19 cellular contexts compared by ENCODE assay signal in the genomic region with DNA sequence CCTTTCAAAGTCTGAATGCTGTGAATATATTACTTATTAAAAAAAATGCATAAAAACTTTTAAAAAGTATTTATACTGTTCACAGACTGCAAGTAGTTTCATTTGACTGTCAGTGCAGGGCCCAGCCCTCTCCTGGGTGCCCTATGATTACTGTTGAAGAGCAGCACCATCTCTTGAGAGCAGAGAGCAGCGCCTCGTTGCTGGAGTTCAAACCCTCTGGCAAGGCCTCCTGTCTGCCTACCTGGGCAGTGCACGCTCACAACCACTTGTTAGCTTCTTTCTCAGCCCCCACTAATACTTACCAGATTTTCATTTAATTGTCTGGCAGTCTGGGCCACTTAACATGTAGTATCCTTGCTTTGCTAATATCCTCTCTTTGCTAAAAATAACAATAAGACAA.
DNase-seq lines count a peak whose midpoint lies in the region; ATAC-seq, FAIRE-seq and TF ChIP-seq lines count a peak whose summit lies in the region.
"Had no signal": no experiment of that assay in that cellular context is flagged by ENCODE, and none has a peak within 500 bp of the region (broad histone marks: within the 10 kb centered on the region; RNA-seq: fewer than 3 reads in every experiment).

No MANE protein-coding gene starts in this region.

- H4K8ac ChIP-seq in H1 (ENCODE audit: extremely low read depth, insufficient read depth, low read length) = no peak overlapping the region

- H3K36me3 Mint-ChIP-seq in stimulated activated naive B cell treated with anti-CD40 and anti-IgM and Interleukin-4, amounts not matched to agents 10 μg/mL and 1 μg/mL and 100 μg/mL, for 72 hours = peaks cover 55 to 71% of the 10 kb centered on the region in 2 donors
- H3K36me3 Mint-ChIP-seq in HFFc6 (ENCODE audit: low read depth) = peaks cover 29% of the 10 kb centered on the region

- H4K20me1 ChIP-seq in OCI-LY1 (ENCODE audit: insufficient read depth, low read length) (no peaks in the 10 kb centered on the region), H1 (replicated peaks in 1 of 2; ENCODE audit: control insufficient read depth in 1 of 2, insufficient read depth in 2 of 2, low read length in 2 of 2) (no peaks in the 10 kb centered on the region)
- H4K20me1 ChIP-seq: BLaER1 had no signal

- H3K27ac ChIP-seq in OCI-LY1 (ENCODE audit: low read depth, low read length, poor library complexity, severe bottlenecking) (no peak overlapping the region), H1 (ENCODE audit: low read depth, low read length) (no peak overlapping the region)
- H3K27ac ChIP-seq: BLaER1, Peyer's patch had no signal

- H3K4ac ChIP-seq in H1 (replicated peaks; ENCODE audit: insufficient read length, low read depth, low read length) = no peak overlapping the region

- H4K91ac ChIP-seq in H1 (replicated peaks; ENCODE audit: insufficient read length, low read length) = no peak overlapping the region

- H3K36me3 ChIP-seq in OCI-LY1 (ENCODE audit: insufficient read depth, low read length) (peaks cover 55% of the 10 kb centered on the region), H1 (ENCODE audit: control insufficient read depth in 2 of 4, insufficient read depth in 4 of 4, low read length in 3 of 4) (peaks cover 0 to 3% (median 0%) of the 10 kb centered on the region in 4 experiments; a peak in 2 of 8 replicates)

- H3K4me1 Mint-ChIP-seq in stimulated activated naive B cell treated with anti-CD40 and anti-IgM and Interleukin-4, amounts not matched to agents 10 μg/mL and 1 μg/mL and 100 μg/mL, for 72 hours = peaks cover 0 to 5% of the 10 kb centered on the region in 2 donors
- H3K4me1 Mint-ChIP-seq in HFFc6 (ENCODE audit: low read depth) = no peaks in the 10 kb centered on the region
- H3K4me1 Mint-ChIP-seq: CD4-positive, alpha-beta memory T cell had no signal

- TF ChIP-seq RAD21 in H1 (IDR thresholded peaks at IDR 0.05 in 1 of 2, conservative IDR thresholded peaks at IDR 0.05 in 1 of 2; ENCODE audit: low read depth in 2 of 2, low read length in 2 of 2) = peak; percentile 50 to 62

- H3K4me3 ChIP-seq in OCI-LY1 (ENCODE audit: low read depth, low read length, poor library complexity, severe bottlenecking) = no peak overlapping the region
- no peak overlapping the region for H3K4me3 ChIP-seq in H1 (ENCODE audit: extremely low read depth in 1 of 4, insufficient read depth in 2 of 4, low read depth in 3 of 4, low read length in 4 of 4)
- H3K4me3 ChIP-seq: BLaER1, Peyer's patch had no signal

- no peak overlapping the region for H3K23ac ChIP-seq in H1 (ENCODE audit: insufficient read length)

- peak overlapping the region; percentile 31 for H3K27ac Mint-ChIP-seq in stimulated activated naive B cell treated with anti-CD40 and anti-IgM and Interleukin-4, amounts not matched to agents 10 μg/mL and 1 μg/mL and 100 μg/mL, for 72 hours
- H3K27ac Mint-ChIP-seq in HFFc6 = no peak overlapping the region
- H3K27ac Mint-ChIP-seq: CD4-positive, alpha-beta memory T cell had no signal

- H3K56ac ChIP-seq in H1 (replicated peaks; ENCODE audit: insufficient read length, low read depth, low read length) = no peak overlapping the region

- H3K14ac ChIP-seq in H1 (ENCODE audit: insufficient read length) = no peak overlapping the region

- no peak for TF ChIP-seq EP300 in H1 (IDR thresholded peaks at IDR 0.05; ENCODE audit: borderline replicate concordance in 1 of 2, low read depth in 2 of 2, low read length in 2 of 2)

- no peak overlapping the region for H2AK5ac ChIP-seq in H1 (ENCODE audit: low read depth, low read length)

- no peak overlapping the region for H2BK15ac ChIP-seq in H1 (ENCODE audit: low read length)

- WGBS in H1 (ENCODE audit: extremely low coverage in 1 of 2, insufficient coverage in 1 of 2, insufficient read length in 1 of 2, insufficient replicate concordance in 2 of 2, low coverage in 1 of 2, low lambda C conversion rate in 2 of 2, missing lambda C conversion rate in 1 of 2), 2 experiments = 85% methylated on average over 3 of the region's 3 CpGs; no CpG with 5 or more reads in 1 of the 2 experiments

- no peaks in the 10 kb centered on the region for H3K79me1 ChIP-seq in H1 (ENCODE audit: low read depth, low read length)

- CTCF ChIA-PET in H1 (lab: Charles Lee; ENCODE audit: partially characterized antibody) = interaction anchor here (0.8 kb wide), 1 partner anchor 11 kb away, joined by 3 read pairs; no protein-coding TSS in a partner anchor

- H3K79me2 ChIP-seq in OCI-LY1 (ENCODE audit: insufficient read depth, low read length) = no peaks in the 10 kb centered on the region
- H3K79me2 ChIP-seq in H1 (ENCODE audit: control insufficient read depth in 1 of 2, insufficient read depth in 2 of 2, low read length in 2 of 2) = no peaks in the 10 kb centered on the region

- TF ChIP-seq CTCF in GM12874 (IDR thresholded peaks at IDR 0.05; ENCODE audit: insufficient read depth, low read depth, low read length) (0 out of 2 replicates have a peak, but pooled peaks have one; percentile 20), OCI-LY1 (IDR thresholded peaks at IDR 0.05; ENCODE audit: low read length) (0 out of 2 replicates have a peak, but pooled peaks have one; percentile 26), H1 (IDR thresholded peaks at IDR 0.05; ENCODE audit: control extremely low read depth in 1 of 3, insufficient read depth in 1 of 3, low read depth in 1 of 3, low read length in 3 of 3) (peak; percentile 56 to 73 (median 59)), HFFc6 (IDR thresholded peaks at IDR 0.05) (no peak)

- H2BK5ac ChIP-seq in H1 (ENCODE audit: low read depth, low read length) = no peak overlapping the region

- no peak for FAIRE-seq in H1 (lab: Jason Lieb, UNC)

- H2AFZ ChIP-seq in OCI-LY1 (ENCODE audit: low read length) (no peak overlapping the region), H1 (ENCODE audit: low read length) (no peak overlapping the region)

- H3K4me3 Mint-ChIP-seq in stimulated activated naive B cell treated with anti-CD40 and anti-IgM and Interleukin-4, amounts not matched to agents 10 μg/mL and 1 μg/mL and 100 μg/mL, for 72 hours = no peak overlapping the region
- no peak overlapping the region for H3K4me3 Mint-ChIP-seq in HFFc6
- H3K4me3 Mint-ChIP-seq: CD4-positive, alpha-beta memory T cell had no signal

- no peak overlapping the region for H4K5ac ChIP-seq in H1 (ENCODE audit: insufficient read length, low read depth, low read length)

- no peak overlapping the region for H3K18ac ChIP-seq in H1 (ENCODE audit: extremely low read depth, low read length)

- no peak for TF ChIP-seq POLR2A in H1 (IDR thresholded peaks at IDR 0.05; ENCODE audit: control extremely low read depth in 1 of 2, low read depth in 2 of 2, low read length in 2 of 2)

- H3K4me1 ChIP-seq in OCI-LY1 (ENCODE audit: insufficient read depth, low read length, severe bottlenecking) (no peaks in the 10 kb centered on the region), H1 (replicated peaks in 1 of 4; ENCODE audit: control insufficient read depth in 3 of 4, insufficient read depth in 4 of 4, low read length in 3 of 4) (peaks cover 2 to 5% (median 4%) of the 10 kb centered on the region in 4 experiments; a peak in 4 of 7 replicates)
- H3K4me1 ChIP-seq: BLaER1, Peyer's patch had no signal

- DNase-seq in H1 (ENCODE audit: low read depth in 1 of 2, low spot score in 2 of 2) (peak in 1 of 2 experiments; percentile 5), HFFc6 (no peak)
- DNase-seq in stimulated activated naive B cell treated with anti-CD40 and anti-IgM and Interleukin-4, amounts not matched to agents 10 μg/mL and 1 μg/mL and 100 μg/mL, for 72 hours = no peak
- DNase-seq in activated CD8-positive, alpha-beta memory T cell treated with anti-CD3 and anti-CD28 coated beads, Interleukin-2, amount 50 U/mL, for 48 hours = no peak
- DNase-seq: CD4-positive, alpha-beta memory T cell; EL; GOT3; Kasumi-1; MM.1S; NCI-H1092; NCI-H1436 treated with DMSO at 0.1 percent for 48 hours; NCI-H2029; NCI-H345; NCI-H524 treated with DMSO at 0.1 percent for 48 hours; Peyer's patch had no signal

- no peaks in the 10 kb centered on the region for H3K9me3 Mint-ChIP-seq in stimulated activated naive B cell treated with anti-CD40 and anti-IgM and Interleukin-4, amounts not matched to agents 10 μg/mL and 1 μg/mL and 100 μg/mL, for 72 hours
- H3K9me3 Mint-ChIP-seq in HFFc6 = no peaks in the 10 kb centered on the region

- H3F3A ChIP-seq in OCI-LY1 (ENCODE audit: insufficient read depth, low read length) = no peaks in the 10 kb centered on the region

- H2BK20ac ChIP-seq in H1 (ENCODE audit: low read length) = no peak overlapping the region

- H3K4me2 ChIP-seq in OCI-LY1 (ENCODE audit: low read length) (no peak overlapping the region), H1 (ENCODE audit: insufficient read depth in 1 of 2, low read depth in 2 of 2, low read length in 2 of 2) (no peak overlapping the region)
- H3K4me2 ChIP-seq: BLaER1 had no signal

- ATAC-seq in stimulated activated naive B cell treated with anti-CD40 and anti-IgM and Interleukin-4, amounts not matched to agents 10 μg/mL and 1 μg/mL and 100 μg/mL, for 72 hours (replicated peaks) = peak in 1 of 2 donors; percentile 51
- ATAC-seq in GM18517 (IDR thresholded peaks at IDR 0.05; ENCODE audit: unreplicated experiment) = no peak

- H3K27me3 ChIP-seq in OCI-LY1 (ENCODE audit: insufficient read depth, low read length) (no peaks in the 10 kb centered on the region), H1 (replicated peaks in 1 of 4; ENCODE audit: control insufficient read depth in 3 of 4, extremely low read depth in 1 of 4, insufficient read depth in 3 of 4, low read length in 3 of 4) (no peaks in the 10 kb centered on the region)
- H3K27me3 ChIP-seq: BLaER1, Peyer's patch had no signal

- H3K9ac ChIP-seq in OCI-LY1 (ENCODE audit: low read length) (no peak overlapping the region), H1 (replicated peaks in 1 of 4; ENCODE audit: extremely low read depth in 1 of 4, low read depth in 3 of 4, low read length in 3 of 4) (no peak overlapping the region)
- H3K9ac ChIP-seq: BLaER1 had no signal

- no peaks in the 10 kb centered on the region for H3K23me2 ChIP-seq in H1 (ENCODE audit: low read depth, low read length)

- H2BK12ac ChIP-seq in H1 (ENCODE audit: low read depth, low read length) = no peak overlapping the region

- H3K9me3 ChIP-seq in OCI-LY1 (ENCODE audit: low read length) = no peaks in the 10 kb centered on the region
- H3K9me3 ChIP-seq in H1 (ENCODE audit: insufficient read depth in 2 of 2, low read depth in 1 of 2, low read length in 1 of 2) = no peaks in the 10 kb centered on the region
- H3K9me3 ChIP-seq: BLaER1, Peyer's patch had no signal

- POLR2A ChIA-PET in H1 (lab: Charles Lee; ENCODE audit: partially characterized antibody) = no interaction called here

- H3K9me2 ChIP-seq in OCI-LY1 (ENCODE audit: low read depth, low read length) = no peaks in the 10 kb centered on the region

- no peaks in the 10 kb centered on the region for H3K27me3 Mint-ChIP-seq in stimulated activated naive B cell treated with anti-CD40 and anti-IgM and Interleukin-4, amounts not matched to agents 10 μg/mL and 1 μg/mL and 100 μg/mL, for 72 hours
- no peaks in the 10 kb centered on the region for H3K27me3 Mint-ChIP-seq in HFFc6 (ENCODE audit: insufficient read depth)
- H3K27me3 Mint-ChIP-seq: CD4-positive, alpha-beta memory T cell had no signal

- no peak overlapping the region for H2BK120ac ChIP-seq in H1 (replicated peaks; ENCODE audit: low read depth, low read length)
